8 cellular contexts compared by ENCODE assay signal in genomic region chr1:109370712-109371270, GRCh38. TPM values are rescaled to one million over a fixed set of nuclear protein-coding genes. Genes with fewer than 3 reads are reported as not detected.
A peak's percentile ranks its signal among the peaks of the same experiment; 100 is the strongest.
DNase-seq lines count a peak whose midpoint lies in the region; ATAC-seq and TF ChIP-seq lines count a peak whose summit lies in the region.

No MANE protein-coding gene starts in this region.

- intact Hi-C loops in gastrocnemius medialis (cut with DNase I; ENCODE audit: low total_unique reads) = loop anchor here (2.0 kb wide), 1 partner anchor 22 kb away; no protein-coding TSS in a partner anchor
- intact Hi-C loops in lower leg skin (cut with DNase I; ENCODE audit: low total_unique reads) = no loop called here

- H3K4me3 ChIP-seq in fibroblast of mammary gland (ENCODE audit: control insufficient read depth, low read depth, low read length) (peak overlapping the region; percentile 5), gastrocnemius medialis (peak overlapping the region; percentile 18 to 45 (median 32)), lower leg skin (ENCODE audit: low read depth, poor library complexity, severe bottlenecking) (no peak overlapping the region)

- H3K4me1 ChIP-seq in gastrocnemius medialis = peaks cover 53 to 56% of the 10 kb centered on the region in 2 donors

- in situ Hi-C loops in gastrocnemius medialis (cut with MboI; ENCODE audit: low sequenced_read_pairs in 4 of 4) = no loop called here

- WGBS in lower leg skin, 2 donors = 54 to 66% methylated on average over 7 of the region's 7 CpGs

- TF ChIP-seq CTCF in fibroblast of mammary gland (conservative IDR thresholded peaks at IDR 0.05; ENCODE audit: control insufficient read depth, insufficient read depth, low read depth, low read length) (no peak), gastrocnemius medialis (IDR thresholded peaks at IDR 0.05 in 4 of 5, conservative IDR thresholded peaks at IDR 0.05 in 1 of 5) (no peak), lower leg skin (IDR thresholded peaks at IDR 0.05) (no peak)

- DNase-seq in GM04503 (ENCODE audit: low read depth) (peak; percentile 80), RPMI7951 (ENCODE audit: low read depth) (peak; percentile 93), fibroblast of mammary gland (ENCODE audit: low read depth) (peak; percentile 89), gastrocnemius medialis (peak; percentile 31 to 37), DMS79 treated with DMSO at 0.1 percent for 48 hours (lab: John Stamatoyannopoulos, UW) (no peak), NCI-H2196 treated with DMSO at 0.1 percent for 48 hours (lab: John Stamatoyannopoulos, UW; ENCODE audit: unreplicated experiment) (no peak), lower leg skin (ENCODE audit: low spot score in 2 of 2) (no peak)

- H3K27ac ChIP-seq in gastrocnemius medialis = peak overlapping the region; percentile 92 to 97 (median 93)

- ATAC-seq in gastrocnemius medialis (peak; percentile 85), GM19455 (IDR thresholded peaks at IDR 0.05; ENCODE audit: unreplicated experiment) (no peak)

- peaks cover 0 to 29% of the 10 kb centered on the region in 2 donors for H3K36me3 ChIP-seq in gastrocnemius medialis

- H3K27me3 ChIP-seq in gastrocnemius medialis = no peaks in the 10 kb centered on the region

- H3K9me3 ChIP-seq in gastrocnemius medialis = no peaks in the 10 kb centered on the region

- peak in 1 of 2 donors; percentile 48 for TF ChIP-seq POLR2A in gastrocnemius medialis (IDR thresholded peaks at IDR 0.05)
- no peak for TF ChIP-seq POLR2A in lower leg skin (IDR thresholded peaks at IDR 0.05)

RNA-seq across cellular contexts. Expression of gene SORT1, which starts 26.9 kb away (rescaled TPM):
- 15.4 and 22.5 TPM in 2 replicates for total RNA-seq in RPMI7951 (2014; rRNA removed; shearing (Covaris generic))
- total RNA-seq in gastrocnemius medialis (100 to 1,000 TPM in 3 of 4 donors, 10 to 100 TPM in 1; 93.7 to 226 (median 190) TPM), lower leg skin (10 to 100 TPM; 29.8 to 53.1 (median 39.5) TPM)

RNA-seq across cellular contexts. Expression of gene PSMA5, which starts 55.5 kb away (rescaled TPM):
- total RNA-seq in RPMI7951 (2014; rRNA removed; shearing (Covaris generic)) = 99.8 and 126 TPM in 2 replicates
- total RNA-seq in gastrocnemius medialis (10 to 100 TPM; 63.5 to 82.5 (median 78.2) TPM), lower leg skin (10 to 100 TPM; 24.6 to 46.6 (median 30.2) TPM)

Comparison
In these comparisons a context has a peak if more than half of its experiments do, and no peak if none do; other contexts are left out.
1. DNase-seq: peak in GM04503 (single experiment), RPMI7951 (single experiment), fibroblast of mammary gland (single experiment) and gastrocnemius medialis (2 of 2); none in DMS79 treated with DMSO at 0.1 percent for 48 hours (single experiment), NCI-H2196 treated with DMSO at 0.1 percent for 48 hours (single experiment) and lower leg skin (0 of 2).